In genomic region chr17:49556183-49556943, GRCh38 we compare ENCODE assay signal across 8 cellular contexts. TPM values are rescaled to one million over a fixed set of nuclear protein-coding genes. Genes with fewer than 3 reads are reported as not detected.
DNase-seq lines count a peak whose midpoint lies in the region; ATAC-seq and TF ChIP-seq lines count a peak whose summit lies in the region.

No MANE protein-coding gene starts in this region.

- WGBS in thyroid gland, 2 donors = 37 to 48% methylated on average over 6 to 14 of the region's 33 CpGs

- H3K9me3 Mint-ChIP-seq in activated T-helper 2 cell treated with anti-CD3 and anti-CD28 coated beads, Interferon-gamma antibody, Interleukin-2, Interleukin-4, amounts not matched to agents 10 μg/mL and 5 μg/mL and 100 μg/mL, durations not matched to agents 14 hours and 24 hours and 36 hours = no peaks in the 10 kb centered on the region
- no peaks in the 10 kb centered on the region for H3K9me3 Mint-ChIP-seq in osteocyte (ENCODE audit: unreplicated experiment)

- H3K27ac ChIP-seq in thyroid gland = no peak overlapping the region

- H3K4me3 ChIP-seq in MG63 (no peak overlapping the region), foreskin fibroblast (ENCODE audit: low read depth in 1 of 2, low read length in 2 of 2) (no peak overlapping the region), thyroid gland (replicated peaks in 1 of 3) (no peak overlapping the region)

- no peaks in the 10 kb centered on the region for H3K36me3 Mint-ChIP-seq in activated T-helper 2 cell treated with anti-CD3 and anti-CD28 coated beads, Interferon-gamma antibody, Interleukin-2, Interleukin-4, amounts not matched to agents 10 μg/mL and 5 μg/mL and 100 μg/mL, durations not matched to agents 14 hours and 24 hours and 36 hours (ENCODE audit: low read depth)
- H3K36me3 Mint-ChIP-seq in osteocyte (ENCODE audit: unreplicated experiment) = no peaks in the 10 kb centered on the region

- no peaks in the 10 kb centered on the region for H3K27me3 ChIP-seq in MG63
- no peaks in the 10 kb centered on the region for H3K27me3 ChIP-seq in thyroid gland

- intact Hi-C loops in activated T-helper 2 cell treated with anti-CD3 and anti-CD28 coated beads, Interferon-gamma antibody, Interleukin-2, Interleukin-4, amounts not matched to agents 10 μg/mL and 5 μg/mL and 100 μg/mL, durations not matched to agents 14 hours and 24 hours and 36 hours (cut with micrococcal nuclease) = loop anchor here (1.0 to 5.0 kb wide), 3 partner anchors 59 to 148 kb away; partner anchors contain the start of gene NGFR
- intact Hi-C loops in thyroid gland (cut with DNase I) = loop anchor here (2.0 to 10.0 kb wide), 2 partner anchors 60 to 242 kb away; no protein-coding TSS in a partner anchor

- DNase-seq in GM10266 (ENCODE audit: extremely low spot score) (peak; percentile 86), MG63 (peak; percentile 75), foreskin fibroblast (peak; percentile 42 to 87), osteocyte (ENCODE audit: extremely low spot score, unreplicated experiment) (peak; percentile 96), thyroid gland (peak; percentile 76 to 77)
- peak; percentile 76 for DNase-seq in activated T-helper 2 cell treated with anti-CD3 and anti-CD28 coated beads, Interferon-gamma antibody, Interleukin-2, Interleukin-4, amounts not matched to agents 10 μg/mL and 5 μg/mL and 100 μg/mL, durations not matched to agents 14 hours and 24 hours and 36 hours (ENCODE audit: low spot score)

- H3K36me3 ChIP-seq in MG63 (no peaks in the 10 kb centered on the region), thyroid gland (no peaks in the 10 kb centered on the region)

- TF ChIP-seq CTCF in GM10266 (IDR thresholded peaks at IDR 0.05; ENCODE audit: control insufficient read depth, insufficient read depth, low read depth, missing control alignments) (peak; percentile 99), foreskin fibroblast (IDR thresholded peaks at IDR 0.05; ENCODE audit: low read depth, low read length) (peak; percentile 98), osteocyte (IDR thresholded peaks at IDR 0.05) (peak; percentile 100), thyroid gland (IDR thresholded peaks at IDR 0.05) (peak; percentile 81 to 98 (median 94))

- no peak for ATAC-seq in GM21367 (IDR thresholded peaks at IDR 0.05; ENCODE audit: unreplicated experiment)

- H3K27me3 Mint-ChIP-seq in activated T-helper 2 cell treated with anti-CD3 and anti-CD28 coated beads, Interferon-gamma antibody, Interleukin-2, Interleukin-4, amounts not matched to agents 10 μg/mL and 5 μg/mL and 100 μg/mL, durations not matched to agents 14 hours and 24 hours and 36 hours (ENCODE audit: low read depth) = peaks cover 16% of the 10 kb centered on the region
- H3K27me3 Mint-ChIP-seq in osteocyte (ENCODE audit: unreplicated experiment) = peaks cover 19% of the 10 kb centered on the region

- TF ChIP-seq POLR2A in Raji (IDR thresholded peaks at IDR 0.05; ENCODE audit: insufficient read depth, low read depth, low read length) = peak; percentile 47; the same call in 1 of the 2 replicates
- TF ChIP-seq POLR2A in thyroid gland (IDR thresholded peaks at IDR 0.05) = no peak

- no peak overlapping the region for H3K27ac Mint-ChIP-seq in activated T-helper 2 cell treated with anti-CD3 and anti-CD28 coated beads, Interferon-gamma antibody, Interleukin-2, Interleukin-4, amounts not matched to agents 10 μg/mL and 5 μg/mL and 100 μg/mL, durations not matched to agents 14 hours and 24 hours and 36 hours
- H3K27ac Mint-ChIP-seq in osteocyte (ENCODE audit: unreplicated experiment) = no peak overlapping the region

- H3K4me1 Mint-ChIP-seq in activated T-helper 2 cell treated with anti-CD3 and anti-CD28 coated beads, Interferon-gamma antibody, Interleukin-2, Interleukin-4, amounts not matched to agents 10 μg/mL and 5 μg/mL and 100 μg/mL, durations not matched to agents 14 hours and 24 hours and 36 hours (ENCODE audit: low read depth) = peaks cover 3% of the 10 kb centered on the region
- peaks cover 2% of the 10 kb centered on the region for H3K4me1 Mint-ChIP-seq in osteocyte (ENCODE audit: unreplicated experiment)

- H3K9me3 ChIP-seq in MG63 (peaks cover under 1% of the 10 kb centered on the region; the same call in 1 of the 2 replicates), thyroid gland (no peaks in the 10 kb centered on the region)

- H3K4me3 Mint-ChIP-seq in activated T-helper 2 cell treated with anti-CD3 and anti-CD28 coated beads, Interferon-gamma antibody, Interleukin-2, Interleukin-4, amounts not matched to agents 10 μg/mL and 5 μg/mL and 100 μg/mL, durations not matched to agents 14 hours and 24 hours and 36 hours (ENCODE audit: low read depth) = no peak overlapping the region
- no peak overlapping the region for H3K4me3 Mint-ChIP-seq in osteocyte (ENCODE audit: unreplicated experiment)

- H3K4me1 ChIP-seq in thyroid gland = peaks cover 17 to 21% of the 10 kb centered on the region in 2 donors

RNA-seq across cellular contexts. Expression of gene NXPH3, which starts 19.3 kb away (rescaled TPM):
- total RNA-seq in MG63 (2014; rRNA removed; shearing (Covaris generic); ENCODE audit: low replicate concordance) = 0.36 TPM in 1 of 2 replicates, not detected in the other
- total RNA-seq in activated T-helper 2 cell treated with anti-CD3 and anti-CD28 coated beads, Interferon-gamma antibody, Interleukin-2, Interleukin-4, amounts not matched to agents 10 μg/mL and 5 μg/mL and 100 μg/mL, durations not matched to agents 14 hours and 24 hours and 36 hours = 0.21 and 0.25 TPM in 2 replicates
- 1.3 and 1.6 TPM in 2 replicates for total RNA-seq in osteocyte
- total RNA-seq in thyroid gland = 1 to 10 TPM; 1.0 to 5.1 (median 1.2) TPM
